Comparison of ENCODE assay signal across 29 cellular contexts in the genomic region with DNA sequence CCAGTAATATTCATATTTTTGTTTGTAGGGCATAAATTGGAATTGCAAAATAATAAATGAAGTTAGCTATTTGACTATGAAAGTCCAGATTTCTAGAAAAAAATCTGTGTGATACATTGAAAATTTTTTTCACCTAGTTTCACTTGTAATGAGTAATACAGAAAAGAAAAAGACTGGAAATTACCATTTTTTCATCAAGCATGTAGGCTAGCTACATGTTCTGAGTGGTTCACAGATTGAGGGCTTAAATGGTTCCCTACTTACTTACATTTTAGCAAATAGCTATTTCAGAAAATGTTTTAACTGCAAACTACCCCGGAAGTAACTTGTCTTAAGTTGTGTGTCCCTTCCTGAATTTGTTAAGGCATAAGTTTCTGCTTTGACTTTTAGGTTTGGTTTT.
"Had no signal": no experiment of that assay in that cellular context is flagged by ENCODE, and none has a peak within 500 bp of the region (broad histone marks: within the 10 kb centered on the region; RNA-seq: fewer than 3 reads in every experiment).

No MANE protein-coding gene starts in this region.

- H3K4me3 Mint-ChIP-seq: naive thymus-derived CD8-positive, alpha-beta T cell; nephron; neural crest cell; stimulated activated naive B cell treated with anti-CD40 and anti-IgM and Interleukin-4, amounts not matched to agents 10 μg/mL and 1 μg/mL and 100 μg/mL, for 72 hours had no signal

- H3K4me1 ChIP-seq: lower lobe of right lung, pancreas, prostate gland, stomach, suprapubic skin, tibial artery, upper lobe of right lung had no signal

- H3K27ac Mint-ChIP-seq: naive thymus-derived CD8-positive, alpha-beta T cell; nephron; stimulated activated naive B cell treated with anti-CD40 and anti-IgM and Interleukin-4, amounts not matched to agents 10 μg/mL and 1 μg/mL and 100 μg/mL, for 72 hours had no signal

- DNase-seq: hypothalamus; islet precursor cell; left ventricle myocardium superior; lower lobe of right lung; mammary epithelial cell; mesenchymal stem cell; naive thymus-derived CD8-positive, alpha-beta T cell; nucleus accumbens; pancreas; posterior cingulate gyrus; retina; right cardiac atrium; stimulated activated CD4-positive, alpha-beta T cell treated with anti-CD3 and anti-CD28 coated beads, Interleukin-12 subunit alpha, Interleukin-12 subunit beta, amount 100 ng/mL, for 4 hours; stimulated activated CD4-positive, alpha-beta T cell treated with anti-CD3 and anti-CD28 coated beads, Interleukin-15, amount 100 ng/mL, for 24 hours; stimulated activated CD4-positive, alpha-beta T cell treated with anti-CD3 and anti-CD28 coated beads, Interleukin-2, amount 100 ng/mL, for 24 hours; stimulated activated CD4-positive, alpha-beta T cell treated with anti-CD3 and anti-CD28 coated beads, Interleukin-4, amount 100 ng/mL, for 1 hour; stimulated activated naive B cell treated with anti-CD40 and anti-IgM and Interleukin-4, amounts not matched to agents 10 μg/mL and 1 μg/mL and 100 μg/mL, for 72 hours; stimulated activated naive CD8-positive, alpha-beta T cell treated with anti-CD3 and anti-CD28 coated beads, Interleukin-15, Interleukin-2, amounts not matched to agents 100 U/mL and 50 U/mL, for 24 hours; stomach; tibial artery; trophoblast cell; upper lobe of right lung had no signal

- H3K27me3 ChIP-seq: stomach, suprapubic skin, tibial artery, upper lobe of right lung had no signal

- H3K36me3 ChIP-seq: lower lobe of right lung, pancreas, prostate gland, stomach, suprapubic skin, thoracic aorta, tibial artery, upper lobe of right lung had no signal

- H3K27ac ChIP-seq: lower lobe of right lung, pancreas, prostate gland, skin epidermis, stomach, suprapubic skin, thoracic aorta, tibial artery, upper lobe of right lung had no signal

- H3K4me3 ChIP-seq: lower lobe of right lung, pancreas, prostate gland, skin epidermis, stomach, suprapubic skin, thoracic aorta, tibial artery, upper lobe of right lung had no signal

- H3K9me3 ChIP-seq: lower lobe of right lung, pancreas, prostate gland, stomach, suprapubic skin, thoracic aorta, tibial artery, upper lobe of right lung had no signal

- H3K36me3 Mint-ChIP-seq: naive thymus-derived CD8-positive, alpha-beta T cell; stimulated activated naive B cell treated with anti-CD40 and anti-IgM and Interleukin-4, amounts not matched to agents 10 μg/mL and 1 μg/mL and 100 μg/mL, for 72 hours had no signal

- H3K4me1 Mint-ChIP-seq: naive thymus-derived CD8-positive, alpha-beta T cell; nephron; neural crest cell; stimulated activated naive B cell treated with anti-CD40 and anti-IgM and Interleukin-4, amounts not matched to agents 10 μg/mL and 1 μg/mL and 100 μg/mL, for 72 hours had no signal

- ATAC-seq: left ventricle myocardium superior; lower lobe of right lung; naive thymus-derived CD8-positive, alpha-beta T cell; pancreas; right cardiac atrium; sciatic nerve; stimulated activated naive B cell treated with anti-CD40 and anti-IgM and Interleukin-4, amounts not matched to agents 10 μg/mL and 1 μg/mL and 100 μg/mL, for 72 hours; stimulated activated naive CD8-positive, alpha-beta T cell treated with anti-CD3 and anti-CD28 coated beads, Interleukin-15, Interleukin-2, amounts not matched to agents 100 U/mL and 50 U/mL, for 24 hours; upper lobe of right lung had no signal

- H3K9me3 Mint-ChIP-seq: nephron; neural crest cell; stimulated activated naive B cell treated with anti-CD40 and anti-IgM and Interleukin-4, amounts not matched to agents 10 μg/mL and 1 μg/mL and 100 μg/mL, for 72 hours had no signal
